In genomic region chr11:29271616-29272015, GRCh38 we compare ENCODE assay signal across 21 cellular contexts.
DNase-seq lines count a peak whose midpoint lies in the region; FAIRE-seq and TF ChIP-seq lines count a peak whose summit lies in the region.
"Had no signal": no experiment of that assay in that cellular context is flagged by ENCODE, and none has a peak within 500 bp of the region (broad histone marks: within the 10 kb centered on the region; RNA-seq: fewer than 3 reads in every experiment).

No MANE protein-coding gene starts in this region.

- H3K27ac Mint-ChIP-seq in astrocyte (ENCODE audit: unreplicated experiment), result peak overlapping the region; percentile 34
- H3K27ac Mint-ChIP-seq: B cell, CD14-positive monocyte had no signal

- peaks cover 1% of the 10 kb centered on the region for H3K4me1 Mint-ChIP-seq in astrocyte (ENCODE audit: low read depth, unreplicated experiment)
- H3K4me1 Mint-ChIP-seq: B cell, CD14-positive monocyte had no signal

- in situ Hi-C loops in mammary epithelial cell (cut with MboI; ENCODE audit: low sequenced_read_pairs in 2 of 2), result loop anchor here in 1 of 2 donors (5.0 kb wide), 1 partner anchor 56 kb away; no protein-coding TSS in a partner anchor

- H3K36me3 Mint-ChIP-seq in astrocyte (ENCODE audit: low read depth, unreplicated experiment), result peaks cover 1% of the 10 kb centered on the region
- H3K36me3 Mint-ChIP-seq: CD14-positive monocyte had no signal

- BruUV-seq in mammary epithelial cell (replicated peaks; lab: Mats Ljungman, UMichigan), result no TSS peak

- no peaks in the 10 kb centered on the region for H4K20me1 ChIP-seq in mammary epithelial cell (ENCODE audit: insufficient read depth, low read length)
- no peaks in the 10 kb centered on the region for H4K20me1 ChIP-seq in astrocyte (ENCODE audit: insufficient read depth, low read length)

- 0% methylated on average over 1 of the region's 1 CpG for WGBS in mammary epithelial cell (ENCODE audit: low coverage, missing lambda C conversion rate)

- no peak overlapping the region for H3K4me3 Mint-ChIP-seq in astrocyte (ENCODE audit: unreplicated experiment)
- H3K4me3 Mint-ChIP-seq: B cell, CD14-positive monocyte had no signal

- no peak for FAIRE-seq in astrocyte (lab: Jason Lieb, UNC)
- FAIRE-seq: A204.1, GM19239, H1 had no signal

- H3K4me2 ChIP-seq in mammary epithelial cell (ENCODE audit: insufficient read depth, low read depth, low read length), result no peak overlapping the region
- H3K4me2 ChIP-seq in astrocyte (ENCODE audit: low read length), result peak overlapping the region; percentile 23
- H3K4me2 ChIP-seq: KMS-11 had no signal

- no peaks in the 10 kb centered on the region for H3K36me3 ChIP-seq in mammary epithelial cell (ENCODE audit: insufficient read depth, low read length)
- no peaks in the 10 kb centered on the region for H3K36me3 ChIP-seq in breast epithelium
- H3K36me3 ChIP-seq in astrocyte (ENCODE audit: insufficient read depth, low read length), result no peaks in the 10 kb centered on the region

- TF ChIP-seq CTCF in mammary epithelial cell (conservative IDR thresholded peaks at IDR 0.05 in 1 of 2, IDR thresholded peaks at IDR 0.05 in 1 of 2; ENCODE audit: extremely low read depth in 1 of 2, insufficient read depth in 1 of 2, low read depth in 1 of 2, low read length in 2 of 2) (no peak), breast epithelium (IDR thresholded peaks at IDR 0.05) (no peak), astrocyte (IDR thresholded peaks at IDR 0.05; ENCODE audit: insufficient read depth, low read depth, low read length) (no peak), retinal pigment epithelial cell (conservative IDR thresholded peaks at IDR 0.05; ENCODE audit: low read depth, low read length) (no peak)

- DNase-seq in mammary epithelial cell, result no peak
- no peak for DNase-seq in breast epithelium (ENCODE audit: low spot score in 2 of 2)
- DNase-seq in astrocyte (ENCODE audit: low read depth), result peak; percentile 71
- DNase-seq in kidney tubule cell (ENCODE audit: low spot score), result peak; percentile 28
- DNase-seq in retinal pigment epithelial cell (ENCODE audit: low read depth), result peak; percentile 69
- no peak for DNase-seq in NOMO-1 treated with DMSO at 0.1 percent for 48 hours (lab: John Stamatoyannopoulos, UW; ENCODE audit: unreplicated experiment)
- no peak for DNase-seq in HuH-7.5 (ENCODE audit: low spot score)
- no peak for DNase-seq in pons (ENCODE audit: low spot score)
- DNase-seq: GF-D8, NCI-H1105, NCI-H146, NCI-H2029, NCI-H345, NCI-H526 treated with DMSO at 0.1 percent for 48 hours, SHP77 had no signal

- intact Hi-C loops in mammary epithelial cell (cut with micrococcal nuclease), result loop anchor here (1.0 to 5.0 kb wide), 2 partner anchors 58 to 1574 kb away; no protein-coding TSS in a partner anchor
- intact Hi-C loops in breast epithelium (cut with DNase I; ENCODE audit: low total_unique reads), result no loop called here

- H3K27me3 ChIP-seq in mammary epithelial cell (ENCODE audit: insufficient read depth, low read length) (no peaks in the 10 kb centered on the region), breast epithelium (no peaks in the 10 kb centered on the region), astrocyte (ENCODE audit: insufficient read depth, low read length) (no peaks in the 10 kb centered on the region)

- no peak overlapping the region for H3K4me3 ChIP-seq in mammary epithelial cell (replicated peaks in 1 of 3; ENCODE audit: insufficient read depth in 1 of 3, low read depth in 2 of 3, low read length in 3 of 3)
- no peak overlapping the region for H3K4me3 ChIP-seq in breast epithelium
- H3K4me3 ChIP-seq in astrocyte (ENCODE audit: insufficient read depth, low read depth, low read length), result no peak overlapping the region
- no peak overlapping the region for H3K4me3 ChIP-seq in retinal pigment epithelial cell (ENCODE audit: low read length)

- H3K27ac ChIP-seq in mammary epithelial cell (ENCODE audit: insufficient read depth, low read depth, low read length) (no peak overlapping the region), breast epithelium (no peak overlapping the region), astrocyte (ENCODE audit: low read depth, low read length) (no peak overlapping the region)
- H3K27ac ChIP-seq: KMS-11 had no signal

- TF ChIP-seq POLR2A in breast epithelium (IDR thresholded peaks at IDR 0.05), result no peak

- H3K79me2 ChIP-seq in mammary epithelial cell (ENCODE audit: insufficient read depth, low read length) (no peaks in the 10 kb centered on the region), astrocyte (ENCODE audit: insufficient read depth, low read length) (no peaks in the 10 kb centered on the region)

- dilution Hi-C loops in mammary epithelial cell (cut with HindIII; ENCODE audit: low sequenced_read_pairs), result no loop called here

- H2AFZ ChIP-seq in mammary epithelial cell (ENCODE audit: low read depth, low read length) (peak overlapping the region; percentile 47), astrocyte (ENCODE audit: low read depth, low read length) (peak overlapping the region; percentile 27)

- H3K4me1 ChIP-seq in mammary epithelial cell (ENCODE audit: insufficient read depth, low read length) (peaks cover 8% of the 10 kb centered on the region), breast epithelium (no peaks in the 10 kb centered on the region), astrocyte (ENCODE audit: insufficient read depth, low read length) (peaks cover 7% of the 10 kb centered on the region)

- H3K9me3 ChIP-seq in mammary epithelial cell (replicated peaks; ENCODE audit: insufficient read depth, low read length), result no peaks in the 10 kb centered on the region
- no peaks in the 10 kb centered on the region for H3K9me3 ChIP-seq in breast epithelium
- no peaks in the 10 kb centered on the region for H3K9me3 ChIP-seq in astrocyte (ENCODE audit: insufficient read depth, low read depth, low read length)

- no peaks in the 10 kb centered on the region for H3K27me3 Mint-ChIP-seq in astrocyte (ENCODE audit: low read depth, unreplicated experiment)
- H3K27me3 Mint-ChIP-seq: B cell had no signal

- H3K9ac ChIP-seq in mammary epithelial cell (ENCODE audit: insufficient read depth, low read length) (no peak overlapping the region), astrocyte (ENCODE audit: low read length) (no peak overlapping the region)
- H3K9ac ChIP-seq: KMS-11 had no signal

- H3K9me3 Mint-ChIP-seq in astrocyte (ENCODE audit: unreplicated experiment), result no peaks in the 10 kb centered on the region

- CTCF ChIA-PET in mammary epithelial cell (lab: Charles Lee; ENCODE audit: low non-redundant PET), result interaction anchor here (0.6 kb wide), 1 partner anchor 821 kb away, joined by 3 read pairs; no protein-coding TSS in a partner anchor

Comparison
In these comparisons a context has a peak if more than half of its experiments do, and no peak if none do; other contexts are left out.
1. DNase-seq: peak in astrocyte (single experiment), kidney tubule cell (single experiment) and retinal pigment epithelial cell (single experiment); none in mammary epithelial cell (single experiment), breast epithelium (0 of 2), NOMO-1 treated with DMSO at 0.1 percent for 48 hours (single experiment), HuH-7.5 (single experiment) and pons (single experiment).